In genomic region chr13:98089826-98090225, GRCh38 we compare ENCODE assay signal across 14 cellular contexts.
"Had no signal": no experiment of that assay in that cellular context is flagged by ENCODE, and none has a peak within 500 bp of the region (broad histone marks: within the 10 kb centered on the region; RNA-seq: fewer than 3 reads in every experiment).

No MANE protein-coding gene starts in this region.

- H3K27me3 ChIP-seq: adrenal gland, upper lobe of right lung had no signal

- H3K4me1 ChIP-seq: adrenal gland, upper lobe of right lung had no signal

- H3K4me3 ChIP-seq: adrenal gland, dorsolateral prefrontal cortex, lung, thoracic aorta, upper lobe of right lung had no signal

- H3K36me3 ChIP-seq: adrenal gland, thoracic aorta, upper lobe of right lung had no signal

- H3K27ac ChIP-seq: adrenal gland, dorsolateral prefrontal cortex, thoracic aorta, upper lobe of right lung had no signal

- DNase-seq: activated B cell treated with CpG ODN at 0.5 μM for 24 hours; activated CD4-positive, alpha-beta memory T cell treated with anti-CD3 and anti-CD28 coated beads for 36 hours; activated CD4-positive, alpha-beta T cell treated with anti-CD3 and anti-CD28 coated beads for 4 hours; activated gamma-delta T cell treated with Interleukin-2 at 50 U/mL for 16 hours; activated T-cell treated with anti-CD3 and anti-CD28 coated beads for 4 hours; adrenal gland; caudate nucleus; dorsolateral prefrontal cortex; midbrain; stimulated activated naive B cell treated with anti-CD40 and anti-IgM and Interleukin-4, amounts not matched to agents 10 μg/mL and 1 μg/mL and 100 μg/mL, for 72 hours; T-cell; upper lobe of right lung had no signal

- H3K9me3 ChIP-seq: adrenal gland, thoracic aorta, upper lobe of right lung had no signal
